ENCODE assay signal across 1 cellular context in genomic region chr2:215435261-215435808, GRCh38.
TF ChIP-seq lines count a peak whose summit lies in the region.

No MANE protein-coding gene starts in this region.

TF ChIP-seq in HepG2, 621 proteins besides CTCF, POLR2A, EP300 and RAD21 (continued from another document and continues in another):
- TF ChIP-seq ZFP91 (CRISPR knock-in tag; IDR thresholded peaks at IDR 0.05; ENCODE audit: borderline replicate concordance) (peak; percentile 91), ZHX2 (IDR thresholded peaks at IDR 0.05; ENCODE audit: low read depth) (no peak), ZHX2 (CRISPR knock-in tag; IDR thresholded peaks at IDR 0.05; ENCODE audit: borderline replicate concordance) (0 out of 2 replicates have a peak, but pooled peaks have one; percentile 11), SRY (CRISPR knock-in tag; IDR thresholded peaks at IDR 0.05) (no peak; the same call in 1 of the 2 replicates), PAF1 (CRISPR knock-in tag; IDR thresholded peaks at IDR 0.05) (peak; percentile 96), NFAT5 (CRISPR knock-in tag; IDR thresholded peaks at IDR 0.05) (peak; percentile 25; the same call in 1 of the 2 replicates), ZSCAN5A (CRISPR knock-in tag; IDR thresholded peaks at IDR 0.05; ENCODE audit: borderline replicate concordance) (no peak), NFKBIZ (CRISPR knock-in tag; IDR thresholded peaks at IDR 0.05) (no peak; the same call in 1 of the 2 replicates), BCL6 (CRISPR knock-in tag; IDR thresholded peaks at IDR 0.05) (no peak), MYPOP (CRISPR knock-in tag; IDR thresholded peaks at IDR 0.05) (no peak), NFE2L2 (IDR thresholded peaks at IDR 0.05; ENCODE audit: low read length) (no peak), ZNF280D (CRISPR knock-in tag; IDR thresholded peaks at IDR 0.05) (no peak; the same call in 1 of the 2 replicates), USF2 (IDR thresholded peaks at IDR 0.05; ENCODE audit: low read depth, low read length) (no peak), USF2 (CRISPR knock-in tag; IDR thresholded peaks at IDR 0.05; ENCODE audit: borderline replicate concordance) (no peak), NCOA1 (CRISPR knock-in tag; IDR thresholded peaks at IDR 0.05) (no peak), SOX5 (CRISPR knock-in tag; IDR thresholded peaks at IDR 0.05; ENCODE audit: borderline replicate concordance) (no peak), ZNF558 (CRISPR knock-in tag; IDR thresholded peaks at IDR 0.05; ENCODE audit: borderline replicate concordance) (peak; percentile 89; the same call in 1 of the 2 replicates), SKIL (CRISPR knock-in tag; IDR thresholded peaks at IDR 0.05; ENCODE audit: borderline replicate concordance) (0 out of 2 replicates have a peak, but pooled peaks have one; percentile 10), AKAP8 (CRISPR knock-in tag; IDR thresholded peaks at IDR 0.05) (peak; percentile 62), THAP9 (CRISPR knock-in tag; IDR thresholded peaks at IDR 0.05; ENCODE audit: borderline replicate concordance) (0 out of 2 replicates have a peak, but pooled peaks have one; percentile 37), ZNF580 (CRISPR knock-in tag; IDR thresholded peaks at IDR 0.05; ENCODE audit: borderline replicate concordance, low read depth) (no peak)
